ENCODE assay signal across 13 cellular contexts in the genomic region with DNA sequence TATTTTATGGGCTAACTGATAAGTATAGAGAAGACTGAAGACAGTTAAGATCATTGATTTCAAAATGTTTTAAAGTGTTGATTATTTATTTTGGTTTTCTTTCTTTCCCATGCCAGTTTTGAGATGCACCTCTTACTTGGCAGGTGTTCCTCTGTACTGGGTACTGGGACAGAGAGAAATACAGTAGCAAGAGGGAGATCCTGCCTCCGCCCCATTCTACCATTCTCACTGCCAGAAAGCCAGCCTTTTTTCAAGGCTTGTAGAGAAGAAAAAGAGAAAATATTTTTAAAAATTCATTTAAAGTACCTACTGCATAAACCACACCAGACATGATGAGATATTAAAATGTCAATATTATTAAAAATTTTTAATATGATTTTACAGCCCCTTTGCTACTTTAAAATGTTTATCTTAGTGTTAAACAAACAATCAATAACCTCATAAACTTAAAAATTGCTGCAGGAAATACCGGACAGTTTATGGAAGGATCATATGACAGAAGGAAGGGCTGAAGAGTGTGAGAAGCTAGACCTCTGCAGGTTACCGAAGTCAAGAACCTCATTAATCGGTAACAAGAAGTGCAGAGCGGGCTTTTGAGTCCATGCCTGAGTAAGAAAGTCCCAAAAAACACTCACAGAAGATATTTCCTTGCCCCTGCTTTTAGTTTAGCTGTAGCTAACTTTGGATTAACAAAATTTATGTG.
DNase-seq lines count a peak whose midpoint lies in the region; ATAC-seq and TF ChIP-seq lines count a peak whose summit lies in the region.
"Had no signal": no experiment of that assay in that cellular context is flagged by ENCODE, and none has a peak within 500 bp of the region (broad histone marks: within the 10 kb centered on the region; RNA-seq: fewer than 3 reads in every experiment).

No MANE protein-coding gene starts in this region.

- H3K9me3 Mint-ChIP-seq in memory B cell, result no peaks in the 10 kb centered on the region
- H3K9me3 Mint-ChIP-seq: neural crest cell had no signal

- no peaks in the 10 kb centered on the region for H3K27me3 Mint-ChIP-seq in memory B cell

- H3K4me3 ChIP-seq in heart left ventricle (peak overlapping the region in 3 of 12 donors; percentile 42 to 57 (median 50)), vagina (peak overlapping the region; percentile 32 to 45), HAP-1 (no peak overlapping the region)

- no peak overlapping the region for H3K4me3 Mint-ChIP-seq in memory B cell
- H3K4me3 Mint-ChIP-seq: neural crest cell had no signal

- DNase-seq in heart left ventricle, result no peak
- no peak for DNase-seq in Right ventricle myocardium inferior (ENCODE audit: missing footprints)
- no peak for DNase-seq in memory B cell (ENCODE audit: low spot score in 2 of 2)
- DNase-seq in vagina (ENCODE audit: extremely low spot score in 2 of 2), result no peak
- DNase-seq in HAP-1 (ENCODE audit: low spot score in 2 of 2), result no peak
- no peak for DNase-seq in glomerular visceral epithelial cell (ENCODE audit: extremely low spot score)
- no peak for DNase-seq in globus pallidus (ENCODE audit: low spot score)
- DNase-seq: GDM1; RPMI8226; stimulated activated CD4-positive, alpha-beta T cell treated with anti-CD3 and anti-CD28 coated beads, Interleukin-12 subunit alpha, Interleukin-12 subunit beta, amount 100 ng/mL, for 4 hours had no signal

- ATAC-seq in heart left ventricle (peak in 1 of 4 donors; percentile 25), Right ventricle myocardium inferior (no peak), memory B cell (ENCODE audit: low read depth) (no peak)

- H3K27me3 ChIP-seq in heart left ventricle, result no peaks in the 10 kb centered on the region
- H3K27me3 ChIP-seq in vagina, result no peaks in the 10 kb centered on the region
- no peaks in the 10 kb centered on the region for H3K27me3 ChIP-seq in HAP-1 (ENCODE audit: low read depth)

- peaks cover 13% of the 10 kb centered on the region for H3K4me1 Mint-ChIP-seq in memory B cell

- TF ChIP-seq POLR2A in heart left ventricle (IDR thresholded peaks at IDR 0.05) (no peak), vagina (IDR thresholded peaks at IDR 0.05) (no peak)

- intact Hi-C loops in heart left ventricle (cut with DNase I) (loop anchor here in 7 of 10 donors (5.0 to 10.0 kb wide), 5 partner anchors 433 to 585 kb away; no protein-coding TSS in a partner anchor), Right ventricle myocardium inferior (cut with DNase I) (no loop called here), vagina (cut with DNase I) (loop anchor here (5.0 kb wide), 3 partner anchors 73 to 1847 kb away; no protein-coding TSS in a partner anchor)

- no peaks in the 10 kb centered on the region for H3K9me3 ChIP-seq in heart left ventricle
- no peaks in the 10 kb centered on the region for H3K9me3 ChIP-seq in vagina
- no peaks in the 10 kb centered on the region for H3K9me3 ChIP-seq in HAP-1

- WGBS in heart left ventricle, 4 donors, result 77 to 82% (median 79%) methylated on average over 5 of the region's 5 CpGs

- no peaks in the 10 kb centered on the region for H3K36me3 ChIP-seq in heart left ventricle
- no peaks in the 10 kb centered on the region for H3K36me3 ChIP-seq in vagina
- H3K36me3 ChIP-seq in HAP-1 (replicated peaks), result no peaks in the 10 kb centered on the region

- H3K36me3 Mint-ChIP-seq in memory B cell, result no peaks in the 10 kb centered on the region

- no peak for TF ChIP-seq CTCF in heart left ventricle (IDR thresholded peaks at IDR 0.05)
- no peak for TF ChIP-seq CTCF in VCaP (conservative IDR thresholded peaks at IDR 0.05)
- no peak for TF ChIP-seq CTCF in vagina (IDR thresholded peaks at IDR 0.05)

- in situ Hi-C loops in HAP-1 (cut with MboI; ENCODE audit: low sequenced_read_pairs), result no loop called here

- H3K27ac Mint-ChIP-seq in memory B cell, result peak overlapping the region; percentile 97

- H3K4me1 ChIP-seq in heart left ventricle (peaks cover 0 to 12% (median 0%) of the 10 kb centered on the region in 12 donors), vagina (peaks cover 14% of the 10 kb centered on the region), HAP-1 (no peaks in the 10 kb centered on the region)

- H3K27ac ChIP-seq in heart left ventricle (peak overlapping the region in 9 of 12 donors; percentile 17 to 88 (median 71)), VCaP (peak overlapping the region; percentile 76), vagina (peak overlapping the region; percentile 79)
- H3K27ac ChIP-seq: C4-2B had no signal
